In the genomic region with DNA sequence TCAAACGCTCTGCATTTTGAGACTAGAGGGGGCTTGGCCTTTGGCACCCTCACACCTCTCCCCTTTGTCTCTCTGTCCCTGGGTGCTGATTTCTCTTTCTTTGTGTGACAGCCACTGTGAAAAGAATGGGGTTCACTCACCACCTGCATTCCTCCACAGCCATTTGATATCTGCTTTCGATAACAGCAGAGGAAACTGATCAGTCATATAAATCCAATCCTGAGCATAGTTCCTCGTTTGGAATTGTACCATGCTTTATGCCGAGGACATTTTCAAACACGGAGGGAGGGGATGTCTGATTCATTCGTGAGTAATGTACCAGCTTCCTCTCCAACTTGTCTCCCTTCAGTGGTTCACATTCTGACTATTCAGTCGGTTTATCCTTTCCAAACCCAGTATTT, we compare ENCODE assay signal across 9 cellular contexts. TPM values are rescaled to one million over a fixed set of nuclear protein-coding genes. Genes with fewer than 3 reads are reported as not detected.
DNase-seq lines count a peak whose midpoint lies in the region; ATAC-seq and TF ChIP-seq lines count a peak whose summit lies in the region.
"Had no signal": no experiment of that assay in that cellular context is flagged by ENCODE, and none has a peak within 500 bp of the region (broad histone marks: within the 10 kb centered on the region; RNA-seq: fewer than 3 reads in every experiment).

No MANE protein-coding gene starts in this region.

- no peak overlapping the region for H2BK5ac ChIP-seq in mesendoderm (ENCODE audit: low read length)

- no peak overlapping the region for H4K5ac ChIP-seq in mesendoderm (ENCODE audit: low read length)

- H2AK5ac ChIP-seq in mesendoderm (ENCODE audit: low read length): no peak overlapping the region

- no peak overlapping the region for H4K8ac ChIP-seq in mesendoderm (ENCODE audit: low read depth, low read length)

- H2BK120ac ChIP-seq in mesendoderm (ENCODE audit: low read depth, low read length): no peak overlapping the region

- H3K9ac ChIP-seq in iPS-20b (ENCODE audit: low read depth, low read length) (peak overlapping the region; percentile 26; the same call in 1 of the 2 replicates), mesendoderm (ENCODE audit: low read length) (no peak overlapping the region)

- no peak overlapping the region for H3K27ac ChIP-seq in iPS-20b (ENCODE audit: low read length)
- peak overlapping the region in 2 of 3 donors; percentile 18 to 36 for H3K27ac ChIP-seq in thyroid gland
- H3K27ac ChIP-seq in mesendoderm (ENCODE audit: low read depth, low read length): no peak overlapping the region
- H3K27ac ChIP-seq in substantia nigra (ENCODE audit: low read depth, low read length, poor library complexity, severe bottlenecking): no peak overlapping the region

- DNase-seq in HT-29 (ENCODE audit: low spot score) (peak; percentile 75), amniotic epithelial cell (ENCODE audit: low read depth) (peak; percentile 70), thyroid gland (peak in 1 of 2 donors; percentile 11), mesendoderm (no peak), substantia nigra (lab: John Stamatoyannopoulos, UW) (no peak)
- DNase-seq: natural killer cell had no signal

- no peak overlapping the region for H3K23ac ChIP-seq in mesendoderm (ENCODE audit: low read length)

- H3K4me1 ChIP-seq in iPS-20b (ENCODE audit: insufficient read depth, low read length) (peaks cover 28% of the 10 kb centered on the region), thyroid gland (peaks cover 20 to 36% of the 10 kb centered on the region in 2 donors), mesendoderm (ENCODE audit: control insufficient read depth, low read depth, low read length) (peaks cover 3% of the 10 kb centered on the region)

- H3K56ac ChIP-seq in mesendoderm (ENCODE audit: low read length): no peak overlapping the region

- ATAC-seq in HG03521 (IDR thresholded peaks at IDR 0.05; ENCODE audit: unreplicated experiment): no peak
- ATAC-seq: activated CD4-positive, CD25-positive, alpha-beta regulatory T cell treated with anti-CD3 and anti-CD28 coated beads, Interleukin-2, amount 50 U/mL, for 24 hours; natural killer cell had no signal

- no peak overlapping the region for H3K4me3 ChIP-seq in iPS-20b (ENCODE audit: low read length)
- H3K4me3 ChIP-seq in thyroid gland (replicated peaks in 1 of 3): no peak overlapping the region
- H3K4me3 ChIP-seq in mesendoderm (ENCODE audit: low read length): no peak overlapping the region

- no peak overlapping the region for H3K4ac ChIP-seq in mesendoderm (ENCODE audit: low read depth, low read length)

- H3K18ac ChIP-seq in mesendoderm (ENCODE audit: low read length): no peak overlapping the region

- intact Hi-C loops in thyroid gland (cut with DNase I): no loop called here

- no peak for TF ChIP-seq CTCF in thyroid gland (IDR thresholded peaks at IDR 0.05)

- TF ChIP-seq POLR2A in thyroid gland (IDR thresholded peaks at IDR 0.05): no peak

- H3K79me2 ChIP-seq in mesendoderm (ENCODE audit: control insufficient read depth, insufficient read depth, low read length): no peaks in the 10 kb centered on the region

- no peaks in the 10 kb centered on the region for H3K79me1 ChIP-seq in mesendoderm (ENCODE audit: low read length)

- WGBS in thyroid gland, 2 donors: 23 to 52% methylated on average over 7 of the region's 7 CpGs
- WGBS in mesendoderm (ENCODE audit: extremely low coverage, insufficient coverage, low lambda C conversion rate): no CpG with 5 or more reads among the region's 7 CpGs

- H2BK15ac ChIP-seq in mesendoderm (replicated peaks; ENCODE audit: low read depth): no peak overlapping the region

- H3K9me3 ChIP-seq in iPS-20b (ENCODE audit: insufficient read depth, low read depth, low read length) (no peaks in the 10 kb centered on the region), thyroid gland (no peaks in the 10 kb centered on the region)

- H3K4me2 ChIP-seq in mesendoderm (ENCODE audit: low read length): no peak overlapping the region

- H3K36me3 ChIP-seq in iPS-20b (ENCODE audit: insufficient read depth, low read depth, low read length) (no peaks in the 10 kb centered on the region), thyroid gland (no peaks in the 10 kb centered on the region), mesendoderm (ENCODE audit: control insufficient read depth, insufficient read depth, low read length) (no peaks in the 10 kb centered on the region)

- no peaks in the 10 kb centered on the region for H3K27me3 ChIP-seq in iPS-20b (ENCODE audit: insufficient read depth, low read length)
- no peaks in the 10 kb centered on the region for H3K27me3 ChIP-seq in thyroid gland
- no peaks in the 10 kb centered on the region for H3K27me3 ChIP-seq in mesendoderm (ENCODE audit: insufficient read depth, low read length, poor library complexity)

RNA-seq across cellular contexts. Expression of gene MET, which starts 15.8 kb away (rescaled TPM):
- 123 and 128 TPM in 2 replicates for total RNA-seq in HT-29 (2014; rRNA removed; shearing (Covaris generic))
- total RNA-seq in thyroid gland: 10 to 100 TPM; 41.5 to 59.6 (median 52.7) TPM
- polyA plus RNA-seq in mesendoderm (2013, experiment 1 of 2): 4.0 TPM
- 3.7 TPM for polyA plus RNA-seq in mesendoderm (2013, experiment 2 of 2)

Comparison
In these comparisons a context has a peak if more than half of its experiments do, and no peak if none do; other contexts are left out.
1. DNase-seq: peak in HT-29 (single experiment) and amniotic epithelial cell (single experiment); none in mesendoderm (single experiment) and substantia nigra (0 of 49).
2. H3K27ac ChIP-seq: peak in thyroid gland (2 of 3); none in iPS-20b (single experiment), mesendoderm (single experiment) and substantia nigra (single experiment).